14 cellular contexts compared by ENCODE assay signal in the genomic region with DNA sequence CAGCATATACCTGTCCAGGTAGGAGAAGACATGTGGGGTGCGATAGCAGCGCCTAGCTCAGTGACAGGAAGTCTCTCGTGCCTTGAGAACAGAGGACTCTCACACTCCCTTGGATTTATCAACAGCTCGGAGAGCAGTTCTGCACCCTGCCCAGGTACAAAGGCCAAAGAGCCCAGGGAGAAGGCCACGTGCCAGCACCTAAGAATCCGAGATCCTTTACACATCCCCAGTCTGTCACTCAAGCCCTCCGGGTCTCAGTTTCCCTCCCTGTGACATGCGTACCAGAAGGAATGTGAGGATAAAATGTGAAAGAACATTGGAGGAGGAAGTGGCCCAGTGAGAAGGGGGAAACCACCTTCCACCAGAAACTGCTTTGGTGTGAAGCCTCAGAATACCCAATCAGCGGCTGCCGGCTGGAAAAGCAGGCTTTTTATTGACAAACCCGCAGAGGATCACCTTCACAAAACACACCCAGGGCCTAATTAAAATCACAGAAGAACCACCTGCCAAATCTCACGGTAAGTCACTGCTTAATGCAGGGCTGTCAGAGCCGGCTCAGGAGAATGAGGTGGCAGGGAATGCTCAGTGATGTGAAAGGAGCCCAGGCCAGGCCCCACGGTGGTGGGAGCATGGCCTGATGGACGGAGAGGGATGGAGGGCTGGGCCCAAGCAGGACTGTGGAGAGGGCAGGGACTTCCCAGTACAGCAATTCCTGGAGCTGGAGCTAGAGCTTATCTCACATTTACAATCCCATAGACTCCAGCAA.
DNase-seq lines count a peak whose midpoint lies in the region; ATAC-seq and TF ChIP-seq lines count a peak whose summit lies in the region.
"Had no signal": no experiment of that assay in that cellular context is flagged by ENCODE, and none has a peak within 500 bp of the region (broad histone marks: within the 10 kb centered on the region; RNA-seq: fewer than 3 reads in every experiment).

No MANE protein-coding gene starts in this region.

- no peaks in the 10 kb centered on the region for H3K9me3 ChIP-seq in Peyer's patch
- no peaks in the 10 kb centered on the region for H3K9me3 ChIP-seq in aorta (ENCODE audit: control insufficient read depth, low read length)
- no peaks in the 10 kb centered on the region for H3K9me3 ChIP-seq in MG63

- H3K27me3 ChIP-seq in Peyer's patch: no peaks in the 10 kb centered on the region
- H3K27me3 ChIP-seq in aorta (ENCODE audit: control insufficient read depth in 1 of 2, insufficient read depth in 2 of 2, low read length in 1 of 2): no peaks in the 10 kb centered on the region
- H3K27me3 ChIP-seq in MG63: no peaks in the 10 kb centered on the region

- ATAC-seq in left colon: peak; percentile 93
- peak; percentile 44 for ATAC-seq in aorta (ENCODE audit: low FRiP score)
- no peak for ATAC-seq in HG02588 (IDR thresholded peaks at IDR 0.05; ENCODE audit: unreplicated experiment)
- ATAC-seq in HG03439 (IDR thresholded peaks at IDR 0.05; ENCODE audit: unreplicated experiment): no peak
- ATAC-seq: CD8-positive, alpha-beta T cell had no signal

- peaks cover 0 to 40% (median 4%) of the 10 kb centered on the region in 4 donors for H3K4me1 ChIP-seq in Peyer's patch
- peaks cover 0 to 2% of the 10 kb centered on the region in 2 donors for H3K4me1 ChIP-seq in aorta (ENCODE audit: control insufficient read depth in 1 of 2, insufficient read depth in 2 of 2, low read length in 2 of 2)

- H3K27ac ChIP-seq in Peyer's patch (peak overlapping the region in 3 of 4 donors; percentile 57 to 92 (median 83)), aorta (ENCODE audit: low read depth in 1 of 2, low read length in 2 of 2) (no peak overlapping the region)

- H3K4me3 ChIP-seq in Peyer's patch (peak overlapping the region in 2 of 4 donors; percentile 20 to 28), aorta (ENCODE audit: low read length in 2 of 2) (no peak overlapping the region), MG63 (no peak overlapping the region)
- H3K4me3 ChIP-seq: skin epidermis had no signal

- TF ChIP-seq POLR2A in Peyer's patch (IDR thresholded peaks at IDR 0.05): peak; percentile 26 to 64

- WGBS in aorta, 2 donors: 80 to 82% methylated on average over 15 of the region's 15 CpGs

- no peak for TF ChIP-seq CTCF in Peyer's patch (IDR thresholded peaks at IDR 0.05)

- H3K36me3 ChIP-seq in Peyer's patch (no peaks in the 10 kb centered on the region), aorta (ENCODE audit: control insufficient read depth in 1 of 2, insufficient read depth in 2 of 2, low read length in 1 of 2) (no peaks in the 10 kb centered on the region), MG63 (no peaks in the 10 kb centered on the region)

- peak; percentile 4 to 36 for DNase-seq in NCI-H2081 (lab: John Stamatoyannopoulos, UW)
- no peak for DNase-seq in NCI-H2081 treated with DMSO at 0.1 percent for 48 hours (lab: John Stamatoyannopoulos, UW)
- peak in 2 of 3 donors; percentile 85 to 90 for DNase-seq in Peyer's patch
- peak; percentile 76 to 84 for DNase-seq in left colon
- no peak for DNase-seq in aorta
- DNase-seq in MG63: no peak
- DNase-seq: activated CD4-positive, alpha-beta T cell treated with anti-CD3 and anti-CD28 coated beads for 48 hours; CD8-positive, alpha-beta T cell; dermis blood vessel endothelial cell; KG1; NCI-H2029 had no signal

- intact Hi-C loops in left colon (cut with DNase I, micrococcal nuclease) (no loop called here), aorta (cut with DNase I) (no loop called here)

Comparison
In these comparisons a context has a peak if more than half of its experiments do, and no peak if none do; other contexts are left out.
1. DNase-seq: peak in NCI-H2081 (2 of 2), Peyer's patch (2 of 3) and left colon (2 of 2); none in NCI-H2081 treated with DMSO at 0.1 percent for 48 hours (single experiment), aorta (0 of 2) and MG63 (single experiment).
2. H3K27ac ChIP-seq: peak in Peyer's patch (3 of 4); none in aorta (0 of 2).
3. ATAC-seq: peak in left colon (single experiment) and aorta (single experiment); none in HG02588 (single experiment) and HG03439 (single experiment).